8 cellular contexts compared by ENCODE assay signal in genomic region chr1:119712342-119713038, GRCh38. TPM values are rescaled to one million over a fixed set of nuclear protein-coding genes. Genes with fewer than 3 reads are reported as not detected.
A peak's percentile ranks its signal among the peaks of the same experiment; 100 is the strongest.
DNase-seq lines count a peak whose midpoint lies in the region; ATAC-seq and TF ChIP-seq lines count a peak whose summit lies in the region.

No MANE protein-coding gene starts in this region.

- DNase-seq in GM06990 (ENCODE audit: extremely low read depth, insufficient read length) (peak; percentile 46), NCI-H748 treated with DMSO at 0.1 percent for 48 hours (lab: John Stamatoyannopoulos, UW) (peak; percentile 34), foreskin fibroblast (peak; percentile 86 to 98), thyroid gland (peak; percentile 75 to 77), OCI-M2 (lab: John Stamatoyannopoulos, UW; ENCODE audit: unreplicated experiment) (no peak)
- DNase-seq in activated T-cell treated with anti-CD3 and anti-CD28 coated beads, Interleukin-2, amount 50 U/mL, for 24 hours = peak; percentile 68

- peak overlapping the region; percentile 93 for H3K4me3 Mint-ChIP-seq in activated T-cell treated with anti-CD3 and anti-CD28 coated beads, Interleukin-2, amount 50 U/mL, for 24 hours

- peak overlapping the region; percentile 59 for H3K4me3 ChIP-seq in GM06990 (replicated peaks; ENCODE audit: low read depth, low read length)
- H3K4me3 ChIP-seq in foreskin fibroblast (ENCODE audit: low read depth in 1 of 2, low read length in 2 of 2) = peak overlapping the region; percentile 91 to 97
- H3K4me3 ChIP-seq in neuron (ENCODE audit: low read length) = peak overlapping the region; percentile 77
- H3K4me3 ChIP-seq in thyroid gland (replicated peaks in 1 of 3) = peak overlapping the region; percentile 49 to 89 (median 56)

- peak overlapping the region; percentile 77 for H2AFZ ChIP-seq in neuron (ENCODE audit: low read depth, low read length)

- H3K36me3 ChIP-seq in GM06990 (ENCODE audit: control insufficient read depth, insufficient read depth, low read length) = no peaks in the 10 kb centered on the region
- H3K36me3 ChIP-seq in neuron (ENCODE audit: insufficient read depth, low read length) = no peaks in the 10 kb centered on the region
- H3K36me3 ChIP-seq in thyroid gland = no peaks in the 10 kb centered on the region

- H3K9me3 ChIP-seq in neuron (ENCODE audit: low read length) (no peaks in the 10 kb centered on the region), thyroid gland (no peaks in the 10 kb centered on the region)

- H3K4me1 Mint-ChIP-seq in activated T-cell treated with anti-CD3 and anti-CD28 coated beads, Interleukin-2, amount 50 U/mL, for 24 hours (ENCODE audit: low read depth) = peaks cover 40% of the 10 kb centered on the region

- peaks cover 24% of the 10 kb centered on the region for H3K36me3 Mint-ChIP-seq in activated T-cell treated with anti-CD3 and anti-CD28 coated beads, Interleukin-2, amount 50 U/mL, for 24 hours (ENCODE audit: low read depth)

- TF ChIP-seq CTCF in GM06990 (IDR thresholded peaks at IDR 0.05; ENCODE audit: insufficient read depth, low read length, poor library complexity, severe bottlenecking) (no peak), foreskin fibroblast (IDR thresholded peaks at IDR 0.05; ENCODE audit: low read depth, low read length) (no peak), thyroid gland (IDR thresholded peaks at IDR 0.05) (no peak)

- no peak for TF ChIP-seq POLR2A in thyroid gland (IDR thresholded peaks at IDR 0.05)

- H3K27me3 ChIP-seq in GM06990 (replicated peaks; ENCODE audit: control insufficient read depth, insufficient read depth, low read length) (peaks cover 2% of the 10 kb centered on the region), neuron (ENCODE audit: insufficient read depth, low read length) (no peaks in the 10 kb centered on the region), thyroid gland (no peaks in the 10 kb centered on the region)

- 0 to 4% methylated on average over 14 to 33 of the region's 51 CpGs for WGBS in thyroid gland, 2 donors

- H3K27ac ChIP-seq in thyroid gland = peak overlapping the region; percentile 1 to 70 (median 53)

- H3K9me3 Mint-ChIP-seq in activated T-cell treated with anti-CD3 and anti-CD28 coated beads, Interleukin-2, amount 50 U/mL, for 24 hours = no peaks in the 10 kb centered on the region

- intact Hi-C loops in thyroid gland (cut with DNase I) = no loop called here

- H3K4me1 ChIP-seq in neuron (ENCODE audit: insufficient read depth, low read length) (peaks cover 21% of the 10 kb centered on the region), thyroid gland (peaks cover 12 to 18% of the 10 kb centered on the region in 2 donors)

- peaks cover 37% of the 10 kb centered on the region for H3K27me3 Mint-ChIP-seq in activated T-cell treated with anti-CD3 and anti-CD28 coated beads, Interleukin-2, amount 50 U/mL, for 24 hours

- peak; percentile 43 for ATAC-seq in HG03460 (IDR thresholded peaks at IDR 0.05; ENCODE audit: unreplicated experiment)

- peak overlapping the region; percentile 91 for H3K27ac Mint-ChIP-seq in activated T-cell treated with anti-CD3 and anti-CD28 coated beads, Interleukin-2, amount 50 U/mL, for 24 hours

RNA-seq across cellular contexts. Expression of gene PHGDH, which starts 0.8 kb away (rescaled TPM):
- 100 to 1,000 TPM in 2 of 4 donors, 10 to 100 TPM in 2; 36.0 to 308 (median 102) TPM for total RNA-seq in thyroid gland

RNA-seq across cellular contexts. Expression of gene HMGCS2, which starts 56.2 kb away (rescaled TPM):
- total RNA-seq in thyroid gland = 1 to 10 TPM in 2 of 4 donors, not detected in 2; 6.4 to 8.1 TPM
